ENCODE assay signal across 8 cellular contexts in genomic region chr19:4402171-4403004, GRCh38. TPM values are rescaled to one million over a fixed set of nuclear protein-coding genes. Genes with fewer than 3 reads are reported as not detected.
A peak's percentile ranks its signal among the peaks of the same experiment; 100 is the strongest.
DNase-seq lines count a peak whose midpoint lies in the region; ATAC-seq and TF ChIP-seq lines count a peak whose summit lies in the region.

CHAF1A (plus strand) TSS chr19:4402640; CDS start chr19:4402763, 123 bp downstream.

- H3K36me3 ChIP-seq in left ventricle myocardium inferior = no peaks in the 10 kb centered on the region
- no peaks in the 10 kb centered on the region for H3K36me3 ChIP-seq in urinary bladder (ENCODE audit: insufficient read depth)

- intact Hi-C loops in left ventricle myocardium inferior (cut with micrococcal nuclease) = no loop called here

- TF ChIP-seq CTCF in GM13977 (IDR thresholded peaks at IDR 0.05; ENCODE audit: extremely low read depth, insufficient read depth, missing control alignments) (no peak), left ventricle myocardium inferior (IDR thresholded peaks at IDR 0.05; ENCODE audit: borderline replicate concordance) (no peak), progenitor cell of endocrine pancreas (IDR thresholded peaks at IDR 0.05; ENCODE audit: unreplicated experiment) (no peak)

- H3K27me3 ChIP-seq in left ventricle myocardium inferior (ENCODE audit: low read depth) = no peaks in the 10 kb centered on the region

- WGBS in urinary bladder = under 1% methylated on average over 84 of the region's 84 CpGs

- H3K9me3 ChIP-seq in left ventricle myocardium inferior (replicated peaks) = no peaks in the 10 kb centered on the region

- H3K27ac Mint-ChIP-seq in T-helper 1 cell treated with Interleukin-12 subunit alpha and Interleukin-12 subunit beta and Interleukin-4 antibody, amounts not matched to agents 30 μg/mL and 1 μg/mL, for 36 hours = peak within 1 kb of the TSS; percentile 94
- peak within 1 kb of the TSS; percentile 95 for H3K27ac Mint-ChIP-seq in progenitor cell of endocrine pancreas

- H3K4me3 ChIP-seq in left ventricle myocardium inferior = peak within 1 kb of the TSS; percentile 78
- H3K4me3 ChIP-seq in urinary bladder (ENCODE audit: low read depth, low read length) = peak within 1 kb of the TSS; percentile 70

- H3K9me3 Mint-ChIP-seq in T-helper 1 cell treated with Interleukin-12 subunit alpha and Interleukin-12 subunit beta and Interleukin-4 antibody, amounts not matched to agents 30 μg/mL and 1 μg/mL, for 36 hours = no peaks in the 10 kb centered on the region
- H3K9me3 Mint-ChIP-seq in progenitor cell of endocrine pancreas (ENCODE audit: low read depth) = no peaks in the 10 kb centered on the region

- H3K36me3 Mint-ChIP-seq in T-helper 1 cell treated with Interleukin-12 subunit alpha and Interleukin-12 subunit beta and Interleukin-4 antibody, amounts not matched to agents 30 μg/mL and 1 μg/mL, for 36 hours (ENCODE audit: low read depth) = peaks cover 13% of the 10 kb centered on the region
- no peaks in the 10 kb centered on the region for H3K36me3 Mint-ChIP-seq in progenitor cell of endocrine pancreas (ENCODE audit: insufficient read depth)

- peak within 1 kb of the TSS; percentile 92 for H3K4me3 Mint-ChIP-seq in T-helper 1 cell treated with Interleukin-12 subunit alpha and Interleukin-12 subunit beta and Interleukin-4 antibody, amounts not matched to agents 30 μg/mL and 1 μg/mL, for 36 hours
- peak within 1 kb of the TSS; percentile 84 for H3K4me3 Mint-ChIP-seq in progenitor cell of endocrine pancreas (ENCODE audit: low read depth)

- in situ Hi-C loops in GM13977 (cut with MboI; ENCODE audit: low pct_unique_long_range_greater_than_20kb, low sequenced_read_pairs, unreplicated experiment) = no loop called here

- peak; percentile 100 for DNase-seq in GM13977 (ENCODE audit: low spot score)
- DNase-seq in NCI-H1694 (lab: John Stamatoyannopoulos, UW) = peak; percentile 98
- peak; percentile 68 to 100 (median 99) for DNase-seq in amygdala (lab: John Stamatoyannopoulos, UW)
- DNase-seq in left ventricle myocardium inferior = peak; percentile 99
- DNase-seq in progenitor cell of endocrine pancreas (ENCODE audit: low spot score, unreplicated experiment) = peak; percentile 99

- no peaks in the 10 kb centered on the region for H3K27me3 Mint-ChIP-seq in T-helper 1 cell treated with Interleukin-12 subunit alpha and Interleukin-12 subunit beta and Interleukin-4 antibody, amounts not matched to agents 30 μg/mL and 1 μg/mL, for 36 hours (ENCODE audit: low read depth)
- no peaks in the 10 kb centered on the region for H3K27me3 Mint-ChIP-seq in progenitor cell of endocrine pancreas

- H3K4me1 Mint-ChIP-seq in T-helper 1 cell treated with Interleukin-12 subunit alpha and Interleukin-12 subunit beta and Interleukin-4 antibody, amounts not matched to agents 30 μg/mL and 1 μg/mL, for 36 hours (ENCODE audit: low read depth) = peaks cover 38% of the 10 kb centered on the region
- H3K4me1 Mint-ChIP-seq in progenitor cell of endocrine pancreas (ENCODE audit: low read depth) = peaks cover 28% of the 10 kb centered on the region

- H3K27ac ChIP-seq in left ventricle myocardium inferior (replicated peaks) (peak within 1 kb of the TSS; percentile 89), urinary bladder (ENCODE audit: low read depth) (peak within 1 kb of the TSS; percentile 87)

- ATAC-seq in HG02884 (IDR thresholded peaks at IDR 0.05; ENCODE audit: unreplicated experiment) = peak; percentile 64

- peaks cover 53% of the 10 kb centered on the region for H3K4me1 ChIP-seq in left ventricle myocardium inferior
- H3K4me1 ChIP-seq in urinary bladder (ENCODE audit: insufficient read depth) = no peaks in the 10 kb centered on the region

RNA-seq across cellular contexts. Expression of gene CHAF1A, which starts in this region (rescaled TPM):
- total RNA-seq in left ventricle myocardium inferior (5.1 TPM), progenitor cell of endocrine pancreas (41.8 and 48.2 TPM in 2 replicates), urinary bladder (9.0 TPM)
- polyA plus RNA-seq in urinary bladder = 7.0 TPM

Comparison
In these comparisons a context has a peak if more than half of its experiments do, and no peak if none do; other contexts are left out.
1. Peak in every context shown above with its lines: DNase-seq, ATAC-seq, H3K4me3 ChIP-seq and H3K27ac ChIP-seq.